In genomic region chr7:43569424-43569823, GRCh38 we compare ENCODE assay signal across 1 cellular context.
TF ChIP-seq lines count a peak whose summit lies in the region.

No MANE protein-coding gene starts in this region.

TF ChIP-seq in K562, 482 proteins besides CTCF, POLR2A, EP300 and RAD21 (continued from another document):
- TF ChIP-seq CBFA2T3 (IDR thresholded peaks at IDR 0.05) (peak; percentile 36), ATF3 (IDR thresholded peaks at IDR 0.05) (peak; percentile 55), ATF3 (CRISPR knock-in tag; conservative IDR thresholded peaks at IDR 0.05) (no peak), EHMT2 (IDR thresholded peaks at IDR 0.05) (0 out of 2 replicates have a peak, but pooled peaks have one; percentile 34), ARID1B (IDR thresholded peaks at IDR 0.05) (0 out of 2 replicates have a peak, but pooled peaks have one; percentile 32), JUND (IDR thresholded peaks at IDR 0.05; ENCODE audit: borderline replicate concordance, low read depth, low read length) (peak; percentile 44; the same call in 1 of the 2 replicates), JUND (tag; IDR thresholded peaks at IDR 0.05; ENCODE audit: borderline replicate concordance, low read depth, low read length) (no peak), ELK3 (CRISPR knock-in tag; IDR thresholded peaks at IDR 0.05) (no peak), ZC3H4 (CRISPR knock-in tag; IDR thresholded peaks at IDR 0.05; ENCODE audit: borderline replicate concordance) (no peak), NR2C2 (CRISPR knock-in tag; IDR thresholded peaks at IDR 0.05) (no peak), NR2C2 (tag; IDR thresholded peaks at IDR 0.05) (0 out of 2 replicates have a peak, but pooled peaks have one; percentile 10), FOSL1 (tag; conservative IDR thresholded peaks at IDR 0.05) (peak; percentile 48)
